1 cellular context compared by ENCODE assay signal in genomic region chr12:95336387-95337067, GRCh38.
TF ChIP-seq lines count a peak whose summit lies in the region.

No MANE protein-coding gene starts in this region.

TF ChIP-seq in HepG2, 621 proteins besides CTCF, POLR2A, EP300 and RAD21 (continued from another document and continues in another):
- TF ChIP-seq, protein P1, sequence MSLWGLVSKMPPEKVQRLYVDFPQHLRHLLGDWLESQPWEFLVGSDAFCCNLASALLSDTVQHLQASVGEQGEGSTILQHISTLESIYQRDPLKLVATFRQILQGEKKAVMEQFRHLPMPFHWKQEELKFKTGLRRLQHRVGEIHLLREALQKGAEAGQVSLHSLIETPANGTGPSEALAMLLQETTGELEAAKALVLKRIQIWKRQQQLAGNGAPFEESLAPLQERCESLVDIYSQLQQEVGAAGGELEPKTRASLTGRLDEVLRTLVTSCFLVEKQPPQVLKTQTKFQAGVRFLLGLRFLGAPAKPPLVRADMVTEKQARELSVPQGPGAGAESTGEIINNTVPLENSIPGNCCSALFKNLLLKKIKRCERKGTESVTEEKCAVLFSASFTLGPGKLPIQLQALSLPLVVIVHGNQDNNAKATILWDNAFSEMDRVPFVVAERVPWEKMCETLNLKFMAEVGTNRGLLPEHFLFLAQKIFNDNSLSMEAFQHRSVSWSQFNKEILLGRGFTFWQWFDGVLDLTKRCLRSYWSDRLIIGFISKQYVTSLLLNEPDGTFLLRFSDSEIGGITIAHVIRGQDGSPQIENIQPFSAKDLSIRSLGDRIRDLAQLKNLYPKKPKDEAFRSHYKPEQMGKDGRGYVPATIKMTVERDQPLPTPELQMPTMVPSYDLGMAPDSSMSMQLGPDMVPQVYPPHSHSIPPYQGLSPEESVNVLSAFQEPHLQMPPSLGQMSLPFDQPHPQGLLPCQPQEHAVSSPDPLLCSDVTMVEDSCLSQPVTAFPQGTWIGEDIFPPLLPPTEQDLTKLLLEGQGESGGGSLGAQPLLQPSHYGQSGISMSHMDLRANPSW (CRISPR knock-in tag; IDR thresholded peaks at IDR 0.05; ENCODE audit: borderline replicate concordance) = no peak
- TF ChIP-seq, protein P2, sequence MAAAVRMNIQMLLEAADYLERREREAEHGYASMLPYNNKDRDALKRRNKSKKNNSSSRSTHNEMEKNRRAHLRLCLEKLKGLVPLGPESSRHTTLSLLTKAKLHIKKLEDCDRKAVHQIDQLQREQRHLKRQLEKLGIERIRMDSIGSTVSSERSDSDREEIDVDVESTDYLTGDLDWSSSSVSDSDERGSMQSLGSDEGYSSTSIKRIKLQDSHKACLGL (CRISPR knock-in tag; IDR thresholded peaks at IDR 0.05) = no peak
- TF ChIP-seq ZNF776 (CRISPR knock-in tag; IDR thresholded peaks at IDR 0.05) (no peak), HIVEP1 (CRISPR knock-in tag; IDR thresholded peaks at IDR 0.05) (no peak), GFI1 (CRISPR knock-in tag; IDR thresholded peaks at IDR 0.05; ENCODE audit: borderline replicate concordance) (no peak), NFIB (CRISPR knock-in tag; IDR thresholded peaks at IDR 0.05; ENCODE audit: borderline replicate concordance) (no peak), CC2D1A (CRISPR knock-in tag; IDR thresholded peaks at IDR 0.05) (no peak), KLF9 (CRISPR knock-in tag; IDR thresholded peaks at IDR 0.05; ENCODE audit: low read depth) (no peak), KAT2B (IDR thresholded peaks at IDR 0.05; ENCODE audit: borderline replicate concordance, low read depth, low read length) (no peak), ZNF337 (CRISPR knock-in tag; IDR thresholded peaks at IDR 0.05; ENCODE audit: borderline replicate concordance, low read depth) (no peak), ZNF564 (CRISPR knock-in tag; IDR thresholded peaks at IDR 0.05) (no peak), TARDBP (CRISPR knock-in tag; IDR thresholded peaks at IDR 0.05) (no peak), FIP1L1 (IDR thresholded peaks at IDR 0.05; ENCODE audit: borderline replicate concordance, insufficient read depth, low read depth, low read length) (no peak), PLSCR1 (CRISPR knock-in tag; IDR thresholded peaks at IDR 0.05; ENCODE audit: borderline replicate concordance) (no peak), SUZ12 (IDR thresholded peaks at IDR 0.05; ENCODE audit: low read depth, low read length) (no peak), ZNF468 (CRISPR knock-in tag; IDR thresholded peaks at IDR 0.05) (no peak), ZNF138 (CRISPR knock-in tag; IDR thresholded peaks at IDR 0.05; ENCODE audit: low read depth) (no peak), ZNF10 (CRISPR knock-in tag; IDR thresholded peaks at IDR 0.05; ENCODE audit: borderline replicate concordance, low read depth) (no peak), ZNF512 (CRISPR knock-in tag; IDR thresholded peaks at IDR 0.05) (no peak), ZFP41 (CRISPR knock-in tag; IDR thresholded peaks at IDR 0.05; ENCODE audit: borderline replicate concordance) (no peak), NFIC (IDR thresholded peaks at IDR 0.05; ENCODE audit: low read length) (no peak), ZNF703 (CRISPR knock-in tag; IDR thresholded peaks at IDR 0.05; ENCODE audit: borderline replicate concordance) (no peak), ZNF20 (CRISPR knock-in tag; IDR thresholded peaks at IDR 0.05) (no peak), HMG20B (CRISPR knock-in tag; conservative IDR thresholded peaks at IDR 0.05) (no peak), ZNF652 (CRISPR knock-in tag; IDR thresholded peaks at IDR 0.05; ENCODE audit: borderline replicate concordance, low read depth) (no peak), ZNF660 (CRISPR knock-in tag; IDR thresholded peaks at IDR 0.05; ENCODE audit: borderline replicate concordance, low read depth) (no peak), KDM5A (IDR thresholded peaks at IDR 0.05; ENCODE audit: borderline replicate concordance, low read length) (no peak), KMT2B (CRISPR knock-in tag; IDR thresholded peaks at IDR 0.05) (no peak), FOXP4 (CRISPR knock-in tag; IDR thresholded peaks at IDR 0.05) (no peak)
- TF ChIP-seq, protein P3, sequence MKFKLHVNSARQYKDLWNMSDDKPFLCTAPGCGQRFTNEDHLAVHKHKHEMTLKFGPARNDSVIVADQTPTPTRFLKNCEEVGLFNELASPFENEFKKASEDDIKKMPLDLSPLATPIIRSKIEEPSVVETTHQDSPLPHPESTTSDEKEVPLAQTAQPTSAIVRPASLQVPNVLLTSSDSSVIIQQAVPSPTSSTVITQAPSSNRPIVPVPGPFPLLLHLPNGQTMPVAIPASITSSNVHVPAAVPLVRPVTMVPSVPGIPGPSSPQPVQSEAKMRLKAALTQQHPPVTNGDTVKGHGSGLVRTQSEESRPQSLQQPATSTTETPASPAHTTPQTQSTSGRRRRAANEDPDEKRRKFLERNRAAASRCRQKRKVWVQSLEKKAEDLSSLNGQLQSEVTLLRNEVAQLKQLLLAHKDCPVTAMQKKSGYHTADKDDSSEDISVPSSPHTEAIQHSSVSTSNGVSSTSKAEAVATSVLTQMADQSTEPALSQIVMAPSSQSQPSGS (CRISPR knock-in tag; IDR thresholded peaks at IDR 0.05) = no peak
- TF ChIP-seq, protein P4, sequence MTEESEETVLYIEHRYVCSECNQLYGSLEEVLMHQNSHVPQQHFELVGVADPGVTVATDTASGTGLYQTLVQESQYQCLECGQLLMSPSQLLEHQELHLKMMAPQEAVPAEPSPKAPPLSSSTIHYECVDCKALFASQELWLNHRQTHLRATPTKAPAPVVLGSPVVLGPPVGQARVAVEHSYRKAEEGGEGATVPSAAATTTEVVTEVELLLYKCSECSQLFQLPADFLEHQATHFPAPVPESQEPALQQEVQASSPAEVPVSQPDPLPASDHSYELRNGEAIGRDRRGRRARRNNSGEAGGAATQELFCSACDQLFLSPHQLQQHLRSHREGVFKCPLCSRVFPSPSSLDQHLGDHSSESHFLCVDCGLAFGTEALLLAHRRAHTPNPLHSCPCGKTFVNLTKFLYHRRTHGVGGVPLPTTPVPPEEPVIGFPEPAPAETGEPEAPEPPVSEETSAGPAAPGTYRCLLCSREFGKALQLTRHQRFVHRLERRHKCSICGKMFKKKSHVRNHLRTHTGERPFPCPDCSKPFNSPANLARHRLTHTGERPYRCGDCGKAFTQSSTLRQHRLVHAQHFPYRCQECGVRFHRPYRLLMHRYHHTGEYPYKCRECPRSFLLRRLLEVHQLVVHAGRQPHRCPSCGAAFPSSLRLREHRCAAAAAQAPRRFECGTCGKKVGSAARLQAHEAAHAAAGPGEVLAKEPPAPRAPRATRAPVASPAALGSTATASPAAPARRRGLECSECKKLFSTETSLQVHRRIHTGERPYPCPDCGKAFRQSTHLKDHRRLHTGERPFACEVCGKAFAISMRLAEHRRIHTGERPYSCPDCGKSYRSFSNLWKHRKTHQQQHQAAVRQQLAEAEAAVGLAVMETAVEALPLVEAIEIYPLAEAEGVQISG (CRISPR knock-in tag; IDR thresholded peaks at IDR 0.05) = peak; percentile 53
- TF ChIP-seq, protein P5, sequence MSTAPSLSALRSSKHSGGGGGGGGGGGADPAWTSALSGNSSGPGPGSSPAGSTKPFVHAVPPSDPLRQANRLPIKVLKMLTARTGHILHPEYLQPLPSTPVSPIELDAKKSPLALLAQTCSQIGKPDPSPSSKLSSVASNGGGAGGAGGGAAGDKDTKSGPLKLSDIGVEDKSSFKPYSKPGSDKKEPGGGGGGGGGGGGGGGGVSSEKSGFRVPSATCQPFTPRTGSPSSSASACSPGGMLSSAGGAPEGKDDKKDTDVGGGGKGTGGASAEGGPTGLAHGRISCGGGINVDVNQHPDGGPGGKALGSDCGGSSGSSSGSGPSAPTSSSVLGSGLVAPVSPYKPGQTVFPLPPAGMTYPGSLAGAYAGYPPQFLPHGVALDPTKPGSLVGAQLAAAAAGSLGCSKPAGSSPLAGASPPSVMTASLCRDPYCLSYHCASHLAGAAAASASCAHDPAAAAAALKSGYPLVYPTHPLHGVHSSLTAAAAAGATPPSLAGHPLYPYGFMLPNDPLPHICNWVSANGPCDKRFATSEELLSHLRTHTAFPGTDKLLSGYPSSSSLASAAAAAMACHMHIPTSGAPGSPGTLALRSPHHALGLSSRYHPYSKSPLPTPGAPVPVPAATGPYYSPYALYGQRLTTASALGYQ (CRISPR knock-in tag; IDR thresholded peaks at IDR 0.05) = no peak
- TF ChIP-seq, protein P6, sequence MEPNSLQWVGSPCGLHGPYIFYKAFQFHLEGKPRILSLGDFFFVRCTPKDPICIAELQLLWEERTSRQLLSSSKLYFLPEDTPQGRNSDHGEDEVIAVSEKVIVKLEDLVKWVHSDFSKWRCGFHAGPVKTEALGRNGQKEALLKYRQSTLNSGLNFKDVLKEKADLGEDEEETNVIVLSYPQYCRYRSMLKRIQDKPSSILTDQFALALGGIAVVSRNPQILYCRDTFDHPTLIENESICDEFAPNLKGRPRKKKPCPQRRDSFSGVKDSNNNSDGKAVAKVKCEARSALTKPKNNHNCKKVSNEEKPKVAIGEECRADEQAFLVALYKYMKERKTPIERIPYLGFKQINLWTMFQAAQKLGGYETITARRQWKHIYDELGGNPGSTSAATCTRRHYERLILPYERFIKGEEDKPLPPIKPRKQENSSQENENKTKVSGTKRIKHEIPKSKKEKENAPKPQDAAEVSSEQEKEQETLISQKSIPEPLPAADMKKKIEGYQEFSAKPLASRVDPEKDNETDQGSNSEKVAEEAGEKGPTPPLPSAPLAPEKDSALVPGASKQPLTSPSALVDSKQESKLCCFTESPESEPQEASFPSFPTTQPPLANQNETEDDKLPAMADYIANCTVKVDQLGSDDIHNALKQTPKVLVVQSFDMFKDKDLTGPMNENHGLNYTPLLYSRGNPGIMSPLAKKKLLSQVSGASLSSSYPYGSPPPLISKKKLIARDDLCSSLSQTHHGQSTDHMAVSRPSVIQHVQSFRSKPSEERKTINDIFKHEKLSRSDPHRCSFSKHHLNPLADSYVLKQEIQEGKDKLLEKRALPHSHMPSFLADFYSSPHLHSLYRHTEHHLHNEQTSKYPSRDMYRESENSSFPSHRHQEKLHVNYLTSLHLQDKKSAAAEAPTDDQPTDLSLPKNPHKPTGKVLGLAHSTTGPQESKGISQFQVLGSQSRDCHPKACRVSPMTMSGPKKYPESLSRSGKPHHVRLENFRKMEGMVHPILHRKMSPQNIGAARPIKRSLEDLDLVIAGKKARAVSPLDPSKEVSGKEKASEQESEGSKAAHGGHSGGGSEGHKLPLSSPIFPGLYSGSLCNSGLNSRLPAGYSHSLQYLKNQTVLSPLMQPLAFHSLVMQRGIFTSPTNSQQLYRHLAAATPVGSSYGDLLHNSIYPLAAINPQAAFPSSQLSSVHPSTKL (CRISPR knock-in tag; IDR thresholded peaks at IDR 0.05) = peak; percentile 68
